ENCODE assay signal across 9 cellular contexts in genomic region chr10:43075612-43076003, GRCh38. TPM values are rescaled to one million over a fixed set of nuclear protein-coding genes. Genes with fewer than 3 reads are reported as not detected.
DNase-seq lines count a peak whose midpoint lies in the region; ATAC-seq, FAIRE-seq and TF ChIP-seq lines count a peak whose summit lies in the region.
"Had no signal": no experiment of that assay in that cellular context is flagged by ENCODE, and none has a peak within 500 bp of the region (broad histone marks: within the 10 kb centered on the region; RNA-seq: fewer than 3 reads in every experiment).

No MANE protein-coding gene starts in this region.

- 76% methylated on average over 5 of the region's 5 CpGs for WGBS in right cardiac atrium
- WGBS in H1 (ENCODE audit: extremely low coverage in 1 of 2, insufficient coverage in 1 of 2, insufficient read length in 1 of 2, insufficient replicate concordance in 2 of 2, low coverage in 1 of 2, low lambda C conversion rate in 2 of 2, missing lambda C conversion rate in 1 of 2), 2 experiments: 84% methylated on average over 5 of the region's 5 CpGs; no CpG with 5 or more reads in 1 of the 2 experiments

- no peak overlapping the region for H2BK12ac ChIP-seq in H1 (ENCODE audit: low read depth, low read length)

- H4K91ac ChIP-seq in H1 (replicated peaks; ENCODE audit: insufficient read length, low read length): no peak overlapping the region

- TF ChIP-seq POLR2A in H1 (IDR thresholded peaks at IDR 0.05; ENCODE audit: control extremely low read depth in 1 of 2, low read depth in 2 of 2, low read length in 2 of 2): no peak

- peaks cover 11% of the 10 kb centered on the region; the same call in 1 of the 2 replicates for H3K23me2 ChIP-seq in H1 (ENCODE audit: low read depth, low read length)

- H3K4me3 ChIP-seq in right cardiac atrium (ENCODE audit: low read length) (no peak overlapping the region), right atrium auricular region (no peak overlapping the region), H1 (ENCODE audit: extremely low read depth in 1 of 4, insufficient read depth in 2 of 4, low read depth in 3 of 4, low read length in 4 of 4) (no peak overlapping the region)

- FAIRE-seq in H1 (lab: Jason Lieb, UNC): no peak
- FAIRE-seq: pancreas had no signal

- no peaks in the 10 kb centered on the region for H3K79me2 ChIP-seq in H1 (ENCODE audit: control insufficient read depth in 1 of 2, insufficient read depth in 2 of 2, low read length in 2 of 2)

- peaks cover 12% of the 10 kb centered on the region for H3K4me1 Mint-ChIP-seq in stimulated activated naive CD8-positive, alpha-beta T cell treated with anti-CD3 and anti-CD28 coated beads, Interleukin-15, amount 100 ng/mL, for 72 hours

- H3K79me1 ChIP-seq in H1 (ENCODE audit: low read depth, low read length): no peaks in the 10 kb centered on the region; the same call in 1 of the 2 replicates

- no peak for ATAC-seq in right cardiac atrium
- ATAC-seq in HG02840 (IDR thresholded peaks at IDR 0.05; ENCODE audit: low FRiP score, unreplicated experiment): no peak
- ATAC-seq in GM21528 (IDR thresholded peaks at IDR 0.05; ENCODE audit: low FRiP score, unreplicated experiment): no peak
- ATAC-seq in stimulated activated naive CD8-positive, alpha-beta T cell treated with anti-CD3 and anti-CD28 coated beads, Interleukin-15, amount 100 ng/mL, for 72 hours: no peak
- no peak for ATAC-seq in HG03571 (IDR thresholded peaks at IDR 0.05; ENCODE audit: unreplicated experiment)

- H2BK120ac ChIP-seq in H1 (replicated peaks; ENCODE audit: low read depth, low read length): no peak overlapping the region

- peak; percentile 33 to 54; a peak in 3 of 4 replicates for TF ChIP-seq RAD21 in H1 (IDR thresholded peaks at IDR 0.05 in 1 of 2, conservative IDR thresholded peaks at IDR 0.05 in 1 of 2; ENCODE audit: low read depth in 2 of 2, low read length in 2 of 2)

- POLR2A ChIA-PET in H1 (lab: Charles Lee; ENCODE audit: partially characterized antibody): interaction anchor here (0.8 to 1.5 kb wide), 3 partner anchors 11 to 256 kb away, joined by 3 read pairs; no protein-coding TSS in a partner anchor

- no peaks in the 10 kb centered on the region for H3K9me3 Mint-ChIP-seq in stimulated activated naive CD8-positive, alpha-beta T cell treated with anti-CD3 and anti-CD28 coated beads, Interleukin-15, amount 100 ng/mL, for 72 hours

- no peak overlapping the region for H2BK20ac ChIP-seq in H1 (ENCODE audit: low read length)

- H3K27me3 ChIP-seq in right cardiac atrium (ENCODE audit: control insufficient read depth, insufficient read depth) (no peaks in the 10 kb centered on the region), right atrium auricular region (peaks cover 0 to 22% of the 10 kb centered on the region in 2 donors), H1 (replicated peaks in 1 of 4; ENCODE audit: control insufficient read depth in 3 of 4, extremely low read depth in 1 of 4, insufficient read depth in 3 of 4, low read length in 3 of 4) (peaks cover 12 to 37% (median 30%) of the 10 kb centered on the region in 4 experiments)
- H3K27me3 ChIP-seq: pancreas had no signal

- H3K14ac ChIP-seq in H1 (ENCODE audit: insufficient read length): no peak overlapping the region

- no peak for TF ChIP-seq EP300 in H1 (IDR thresholded peaks at IDR 0.05; ENCODE audit: borderline replicate concordance in 1 of 2, low read depth in 2 of 2, low read length in 2 of 2)

- H3K27ac ChIP-seq in right cardiac atrium (ENCODE audit: low read length) (no peak overlapping the region), right atrium auricular region (no peak overlapping the region), H1 (ENCODE audit: low read depth, low read length) (no peak overlapping the region)
- H3K27ac ChIP-seq: pancreas had no signal

- H3K18ac ChIP-seq in H1 (ENCODE audit: extremely low read depth, low read length): no peak overlapping the region

- no peak overlapping the region for H3K4me3 Mint-ChIP-seq in stimulated activated naive CD8-positive, alpha-beta T cell treated with anti-CD3 and anti-CD28 coated beads, Interleukin-15, amount 100 ng/mL, for 72 hours

- peaks cover 66% of the 10 kb centered on the region for H3K27me3 Mint-ChIP-seq in stimulated activated naive CD8-positive, alpha-beta T cell treated with anti-CD3 and anti-CD28 coated beads, Interleukin-15, amount 100 ng/mL, for 72 hours

- H3K27ac Mint-ChIP-seq in stimulated activated naive CD8-positive, alpha-beta T cell treated with anti-CD3 and anti-CD28 coated beads, Interleukin-15, amount 100 ng/mL, for 72 hours: no peak overlapping the region

- no peak overlapping the region; the same call in 1 of the 2 replicates for H4K8ac ChIP-seq in H1 (ENCODE audit: extremely low read depth, insufficient read depth, low read length)

- no peak overlapping the region for H3K23ac ChIP-seq in H1 (ENCODE audit: insufficient read length)

- no peak overlapping the region; a peak in 1 of 4 replicates for H3K4me2 ChIP-seq in H1 (ENCODE audit: insufficient read depth in 1 of 2, low read depth in 2 of 2, low read length in 2 of 2)

- H2BK15ac ChIP-seq in H1 (ENCODE audit: low read length): no peak overlapping the region

- CTCF ChIA-PET in H1 (lab: Charles Lee; ENCODE audit: partially characterized antibody): interaction anchor here (0.5 to 8.5 kb wide), 18 partner anchors 9 to 680 kb away, joined by 3 to 100 read pairs (median 4); no protein-coding TSS in a partner anchor

- intact Hi-C loops in right cardiac atrium (cut with DNase I): no loop called here

- H3K9me3 ChIP-seq in right cardiac atrium (ENCODE audit: control insufficient read depth, low read length) (no peaks in the 10 kb centered on the region), right atrium auricular region (no peaks in the 10 kb centered on the region), H1 (ENCODE audit: insufficient read depth in 2 of 2, low read depth in 1 of 2, low read length in 1 of 2) (no peaks in the 10 kb centered on the region)
- H3K9me3 ChIP-seq: pancreas had no signal

- no peak overlapping the region for H2BK5ac ChIP-seq in H1 (ENCODE audit: low read depth, low read length)

- H3K4ac ChIP-seq in H1 (replicated peaks; ENCODE audit: insufficient read length, low read depth, low read length): no peak overlapping the region

- H3K36me3 ChIP-seq in right atrium auricular region (no peaks in the 10 kb centered on the region), H1 (ENCODE audit: control insufficient read depth in 2 of 4, insufficient read depth in 4 of 4, low read length in 3 of 4) (no peaks in the 10 kb centered on the region)
- H3K36me3 ChIP-seq: pancreas had no signal

- TF ChIP-seq CTCF in right atrium auricular region (IDR thresholded peaks at IDR 0.05) (no peak), H1 (IDR thresholded peaks at IDR 0.05; ENCODE audit: control extremely low read depth in 1 of 3, insufficient read depth in 1 of 3, low read depth in 1 of 3, low read length in 3 of 3) (peak; percentile 36 to 51 (median 41); a peak in 3 of 4 replicates)

- H3K56ac ChIP-seq in H1 (replicated peaks; ENCODE audit: insufficient read length, low read depth, low read length): no peak overlapping the region

- no peak overlapping the region for H2AK5ac ChIP-seq in H1 (ENCODE audit: low read depth, low read length)

- no peak overlapping the region for H3K9ac ChIP-seq in H1 (replicated peaks in 1 of 4; ENCODE audit: extremely low read depth in 1 of 4, low read depth in 3 of 4, low read length in 3 of 4)

- H2AFZ ChIP-seq in H1 (ENCODE audit: low read length): no peak overlapping the region

- H3K4me1 ChIP-seq in right cardiac atrium (ENCODE audit: control insufficient read depth, insufficient read depth, low read length): peaks cover 2% of the 10 kb centered on the region
- peaks cover 0 to 9% of the 10 kb centered on the region in 2 donors for H3K4me1 ChIP-seq in right atrium auricular region
- H3K4me1 ChIP-seq in H1 (replicated peaks in 1 of 4; ENCODE audit: control insufficient read depth in 3 of 4, insufficient read depth in 4 of 4, low read length in 3 of 4): peaks cover 0 to 10% (median 3%) of the 10 kb centered on the region in 4 experiments; a peak in 3 of 7 replicates
- H3K4me1 ChIP-seq: pancreas had no signal

- H4K20me1 ChIP-seq in H1 (replicated peaks in 1 of 2; ENCODE audit: control insufficient read depth in 1 of 2, insufficient read depth in 2 of 2, low read length in 2 of 2): peaks cover 7 to 10% of the 10 kb centered on the region in 2 experiments

- no peak overlapping the region for H4K5ac ChIP-seq in H1 (ENCODE audit: insufficient read length, low read depth, low read length)

- peak in 2 of 3 donors; percentile 7 to 30 for DNase-seq in right cardiac atrium
- DNase-seq in right atrium auricular region (ENCODE audit: low spot score): no peak
- peak; percentile 34 for DNase-seq in NCI-H2196 (lab: John Stamatoyannopoulos, UW; ENCODE audit: unreplicated experiment)
- DNase-seq in H1 (ENCODE audit: low read depth in 1 of 2, low spot score in 2 of 2): no peak
- DNase-seq in stimulated activated naive CD8-positive, alpha-beta T cell treated with anti-CD3 and anti-CD28 coated beads, Interleukin-15, amount 100 ng/mL, for 72 hours: no peak

TF ChIP-seq in H1, 55 proteins besides CTCF, POLR2A, EP300 and RAD21:
- TF ChIP-seq KDM1A (IDR thresholded peaks at IDR 0.05; ENCODE audit: borderline replicate concordance, low read length): no peak

RNA-seq across cellular contexts. Expression of gene RET, which starts 1.3 kb away (rescaled TPM):
- total RNA-seq in right cardiac atrium: under 1 TPM; 0.23 to 0.47 (median 0.33) TPM
- polyA plus RNA-seq in right cardiac atrium: 0.59 TPM
- total RNA-seq in right atrium auricular region: under 1 TPM; 0.12 to 0.44 TPM
- total RNA-seq in H1 (2021; fragmentation: NEBNext Ultra II Directional; extraction: Animal tissue kit (Norgen Biotek cat#: 25700)): 8.4 TPM in 2 replicates
- 6.7 and 10.4 TPM in 2 replicates for polyA plus RNA-seq in H1 (2011; rRNA removed)
- polyA plus RNA-seq in H1 (2011; cell fraction: cytosol; rRNA removed): 6.4 TPM
- 16.4 TPM for polyA plus RNA-seq in H1 (2011; cell fraction: nucleus; rRNA removed)
- polyA plus RNA-seq in H1 (2012, experiment 1 of 2): 5.8 to 8.4 TPM (median 8.3 TPM) in 4 replicates
- 5.1 TPM for polyA plus RNA-seq in H1 (2012, experiment 2 of 2)
- polyA plus RNA-seq in H1 (2013, experiment 1 of 2): 8.0 TPM
- 7.6 TPM for polyA plus RNA-seq in H1 (2013, experiment 2 of 2)
- polyA minus RNA-seq in H1 (2011; rRNA and poly(A)+ RNA removed): 3.6 and 5.9 TPM in 2 replicates
- polyA minus RNA-seq in H1 (2011; cell fraction: cytosol; rRNA and poly(A)+ RNA removed): 7.3 TPM
- polyA minus RNA-seq in H1 (2011; cell fraction: nucleus; rRNA and poly(A)+ RNA removed): 9.4 TPM

Comparison
In these comparisons a context has a peak if more than half of its experiments do, and no peak if none do; other contexts are left out.
1. DNase-seq: peak in right cardiac atrium (2 of 3) and NCI-H2196 (single experiment); none in right atrium auricular region (single experiment), H1 (0 of 2) and stimulated activated naive CD8-positive, alpha-beta T cell treated with anti-CD3 and anti-CD28 coated beads, Interleukin-15, amount 100 ng/mL, for 72 hours (0 of 2).
2. CTCF ChIP-seq: peak in H1 (3 of 3); none in right atrium auricular region (0 of 2).